18 cellular contexts compared by ENCODE assay signal in the genomic region with DNA sequence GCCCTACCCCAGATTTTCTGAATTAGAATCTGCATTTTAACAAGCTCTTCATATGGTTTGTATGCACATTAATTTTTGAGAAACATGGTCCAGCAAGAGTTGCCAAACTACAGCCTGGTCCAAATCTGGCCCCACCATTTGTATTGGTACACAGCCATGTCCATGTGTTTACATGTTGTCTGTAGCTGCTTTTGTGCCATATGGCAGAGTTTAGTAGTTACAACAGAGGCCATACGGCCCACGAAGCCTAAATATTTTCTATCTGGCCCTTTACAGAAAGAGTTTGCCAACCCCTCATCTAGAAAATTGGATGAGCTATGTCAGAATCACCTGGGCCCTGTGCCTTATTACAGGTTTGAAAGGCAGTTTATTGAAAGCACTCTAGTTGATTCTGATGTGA. TPM values are rescaled to one million over a fixed set of nuclear protein-coding genes. Genes with fewer than 3 reads are reported as not detected.
DNase-seq lines count a peak whose midpoint lies in the region; ATAC-seq, FAIRE-seq and TF ChIP-seq lines count a peak whose summit lies in the region.
"Had no signal": no experiment of that assay in that cellular context is flagged by ENCODE, and none has a peak within 500 bp of the region (broad histone marks: within the 10 kb centered on the region; RNA-seq: fewer than 3 reads in every experiment).

No MANE protein-coding gene starts in this region.

- in situ Hi-C loops in HepG2 (cut with HindIII; ENCODE audit: extremely low pct_ligation_motif_present, low pct_unique_long_range_greater_than_20kb) = no loop called here

- peak overlapping the region; percentile 2 for H3K27ac Mint-ChIP-seq in CD8-positive, alpha-beta T cell
- H3K27ac Mint-ChIP-seq in MCF 10A (ENCODE audit: low read depth, unreplicated experiment) = no peak overlapping the region
- H3K27ac Mint-ChIP-seq: B cell, HFFc6 had no signal

- H3K9me3 Mint-ChIP-seq in CD8-positive, alpha-beta T cell = no peaks in the 10 kb centered on the region
- no peaks in the 10 kb centered on the region for H3K9me3 Mint-ChIP-seq in MCF 10A (ENCODE audit: unreplicated experiment)
- H3K9me3 Mint-ChIP-seq: CD8-positive, alpha-beta memory T cell; HFFc6 had no signal

- WGBS in HepG2 (ENCODE audit: low lambda C conversion rate) = 95% methylated on average over 2 of the region's 2 CpGs

- no peak overlapping the region for H2AFZ ChIP-seq in HepG2 (ENCODE audit: low read length)

- no peak for DNase-seq in CD8-positive, alpha-beta T cell
- DNase-seq in DMS 273 treated with DMSO at 0.1 percent for 48 hours (lab: John Stamatoyannopoulos, UW) (peak; percentile 91), NCI-H446 treated with DMSO at 0.1 percent for 48 hours (lab: John Stamatoyannopoulos, UW) (peak; percentile 40), cerebellum (ENCODE audit: low spot score) (peak; percentile 45), HepG2 (ENCODE audit: low spot score) (no peak), NCI-H82 (lab: John Stamatoyannopoulos, UW) (no peak), MCF 10A (ENCODE audit: unreplicated experiment) (no peak)
- DNase-seq: CD8-positive, alpha-beta memory T cell; COR-L47; DMS153; DMS79; GF-D8; GOT3; H7; HFFc6 had no signal

- intact Hi-C loops in CD8-positive, alpha-beta T cell (cut with DNase I, micrococcal nuclease) = no loop called here
- intact Hi-C loops in HepG2 (cut with micrococcal nuclease; ENCODE audit: unreplicated experiment) (no loop called here), MCF 10A (cut with micrococcal nuclease) (no loop called here)

- no peak overlapping the region for H3K4me3 Mint-ChIP-seq in CD8-positive, alpha-beta T cell
- no peak overlapping the region for H3K4me3 Mint-ChIP-seq in MCF 10A (ENCODE audit: unreplicated experiment)
- H3K4me3 Mint-ChIP-seq: B cell; CD8-positive, alpha-beta memory T cell; HFFc6 had no signal

- no peak for FAIRE-seq in HepG2 (lab: Jason Lieb, UNC)

- peaks cover 11% of the 10 kb centered on the region for H3K36me3 ChIP-seq in CD8-positive, alpha-beta T cell (ENCODE audit: insufficient read depth, low read length)
- peaks cover 10 to 44% of the 10 kb centered on the region in 2 experiments; a peak in 4 of 5 replicates for H3K36me3 ChIP-seq in HepG2 (replicated peaks in 1 of 2; ENCODE audit: control insufficient read depth in 1 of 2, insufficient read depth in 2 of 2, low read length in 2 of 2)

- no peak for TF ChIP-seq RAD21 in HepG2 (CRISPR knock-in tag; IDR thresholded peaks at IDR 0.05)

- H3K4me1 ChIP-seq in CD8-positive, alpha-beta T cell (ENCODE audit: insufficient read depth, low read length) = no peaks in the 10 kb centered on the region
- H3K4me1 ChIP-seq in HepG2 (ENCODE audit: insufficient read depth, low read length) = peaks cover 15% of the 10 kb centered on the region

- H3K27ac ChIP-seq in CD8-positive, alpha-beta T cell (ENCODE audit: low read depth, low read length) = no peak overlapping the region
- H3K27ac ChIP-seq in HepG2 (ENCODE audit: extremely low read length, insufficient read depth, low read length) = no peak overlapping the region
- H3K27ac ChIP-seq: BLaER1 treated with 17β-estradiol and CSF1 and Interleukin-3, amounts not matched to agents 10 nM and 100 nM had no signal

- POLR2A ChIA-PET in CD8-positive, alpha-beta T cell (lab: Charles Lee) = interaction anchor here (0.9 kb wide), 2 partner anchors 9 to 30 kb away, joined by 3 to 5 read pairs; a partner anchor contains a TSS
- POLR2A ChIA-PET in HepG2 (lab: Yijun Ruan, JAX) = interaction anchor here (0.7 kb wide), 1 partner anchor 774 kb away, joined by 3 read pairs; no protein-coding TSS in a partner anchor
- POLR2A ChIA-PET in MCF 10A (lab: Yijun Ruan, JAX) = no interaction called here

- H3K27me3 ChIP-seq in CD8-positive, alpha-beta T cell (ENCODE audit: insufficient read depth, low read length) = no peaks in the 10 kb centered on the region
- H3K27me3 ChIP-seq in HepG2 (ENCODE audit: control insufficient read depth in 1 of 2, insufficient read depth in 2 of 2, low read length in 2 of 2) = no peaks in the 10 kb centered on the region
- H3K27me3 ChIP-seq: BLaER1 treated with 17β-estradiol and CSF1 and Interleukin-3, amounts not matched to agents 10 nM and 100 nM had no signal

- H3K79me2 ChIP-seq in HepG2 (ENCODE audit: insufficient read depth, low read length) = peaks cover 3% of the 10 kb centered on the region

- TF ChIP-seq CTCF in CD8-positive, alpha-beta T cell (IDR thresholded peaks at IDR 0.05) = no peak
- TF ChIP-seq CTCF in HepG2 (CRISPR knock-in tag; IDR thresholded peaks at IDR 0.05) = no peak
- no peak for TF ChIP-seq CTCF in MCF 10A (IDR thresholded peaks at IDR 0.05; ENCODE audit: unreplicated experiment)

- H3K4me2 ChIP-seq in HepG2 (ENCODE audit: low read depth, low read length) = no peak overlapping the region

- H3K27me3 Mint-ChIP-seq in CD8-positive, alpha-beta T cell (ENCODE audit: low read depth) = no peaks in the 10 kb centered on the region
- no peaks in the 10 kb centered on the region for H3K27me3 Mint-ChIP-seq in MCF 10A (ENCODE audit: insufficient read depth, unreplicated experiment)
- H3K27me3 Mint-ChIP-seq: B cell; CD8-positive, alpha-beta memory T cell had no signal

- CTCF ChIA-PET in CD8-positive, alpha-beta T cell (lab: Charles Lee) = interaction anchor here (1.6 kb wide), 1 partner anchor 88 kb away, joined by 6 read pairs; no protein-coding TSS in a partner anchor
- CTCF ChIA-PET in HepG2 (lab: Yijun Ruan, JAX; ENCODE audit: low intra/inter-chr PET ratio, low total read pairs) (no interaction called here), MCF 10A (lab: Yijun Ruan, JAX) (interaction anchor here (0.6 to 1.1 kb wide), 3 partner anchors 79 to 1013 kb away, joined by 3 to 5 read pairs (median 4); no protein-coding TSS in a partner anchor)

- H3K4me1 Mint-ChIP-seq in CD8-positive, alpha-beta T cell (ENCODE audit: low read depth) = peaks cover 29% of the 10 kb centered on the region
- peaks cover 11% of the 10 kb centered on the region for H3K4me1 Mint-ChIP-seq in MCF 10A (ENCODE audit: insufficient read depth, unreplicated experiment)

- no peak overlapping the region for H3K4me3 ChIP-seq in CD8-positive, alpha-beta T cell (ENCODE audit: low read depth, low read length)
- no peak overlapping the region for H3K4me3 ChIP-seq in HepG2 (replicated peaks in 1 of 3; ENCODE audit: insufficient read depth in 1 of 3, low read depth in 2 of 3, low read length in 3 of 3)
- H3K4me3 ChIP-seq: BLaER1 treated with 17β-estradiol and CSF1 and Interleukin-3, amounts not matched to agents 10 nM and 100 nM had no signal

- no peak for TF ChIP-seq EP300 in HepG2 (IDR thresholded peaks at IDR 0.05; ENCODE audit: low read depth in 2 of 2, low read length in 2 of 2)
- TF ChIP-seq EP300 in HepG2 (CRISPR knock-in tag; IDR thresholded peaks at IDR 0.05; ENCODE audit: borderline replicate concordance) = no peak

- BruUV-seq in HepG2 (replicated peaks; lab: Mats Ljungman, UMichigan) (no TSS peak), MCF 10A (replicated peaks; lab: Mats Ljungman, UMichigan) (no TSS peak)

- no peak for ATAC-seq in CD8-positive, alpha-beta T cell
- ATAC-seq in HepG2 = no peak
- ATAC-seq: HCT116 had no signal

- H3K9ac ChIP-seq in HepG2 (ENCODE audit: insufficient read depth, low read depth, low read length) = no peak overlapping the region
- H3K9ac ChIP-seq: BLaER1 treated with 17β-estradiol and CSF1 and Interleukin-3, amounts not matched to agents 10 nM and 100 nM had no signal

- no peak for TF ChIP-seq POLR2A in HepG2 (IDR thresholded peaks at IDR 0.05; ENCODE audit: insufficient read depth in 1 of 2, low read depth in 2 of 2, low read length in 2 of 2)

- no peaks in the 10 kb centered on the region for H4K20me1 ChIP-seq in HepG2 (ENCODE audit: insufficient read depth, low read length)

- peaks cover 33% of the 10 kb centered on the region for H3K36me3 Mint-ChIP-seq in CD8-positive, alpha-beta T cell
- peaks cover 33% of the 10 kb centered on the region for H3K36me3 Mint-ChIP-seq in MCF 10A (ENCODE audit: insufficient read depth, unreplicated experiment)

- no peaks in the 10 kb centered on the region for H3K9me3 ChIP-seq in CD8-positive, alpha-beta T cell (ENCODE audit: low read length)
- no peaks in the 10 kb centered on the region for H3K9me3 ChIP-seq in HepG2 (ENCODE audit: low read length)

TF ChIP-seq in HepG2, 621 proteins besides CTCF, POLR2A, EP300 and RAD21:
- TF ChIP-seq MIXL1 (CRISPR knock-in tag; IDR thresholded peaks at IDR 0.05) = no peak
- no peak for TF ChIP-seq ZNF660 (CRISPR knock-in tag; IDR thresholded peaks at IDR 0.05; ENCODE audit: borderline replicate concordance, low read depth)
- no peak for TF ChIP-seq YEATS4 (CRISPR knock-in tag; IDR thresholded peaks at IDR 0.05; ENCODE audit: borderline replicate concordance)
- TF ChIP-seq NFKBIZ (CRISPR knock-in tag; IDR thresholded peaks at IDR 0.05) = no peak

RNA-seq across cellular contexts. Expression of a gene that starts 30.2 kb away (rescaled TPM):
- total RNA-seq in CD8-positive, alpha-beta T cell = 100 to 1,000 TPM; 130 to 146 TPM
- total RNA-seq in cerebellum (96.7 TPM), HepG2 (2016; rRNA removed; fragmentation: Illumina TruSeq; extraction: Trizol) (69.1 and 114 TPM in 2 replicates), MCF 10A (2022) (126 and 129 TPM in 2 replicates)
- 5.3 and 8.7 TPM in 2 replicates for total RNA-seq in HepG2 (2016; cell fraction: cytosol; rRNA removed; fragmentation: Illumina TruSeq; extraction: Trizol; ENCODE audit: low read depth)
- 69.8 and 121 TPM in 2 replicates for total RNA-seq in HepG2 (2016; cell fraction: insoluble cytoplasmic fraction; rRNA removed; fragmentation: Illumina TruSeq; extraction: Trizol)
- 20.5 and 23.7 TPM in 2 replicates for total RNA-seq in HepG2 (2016; cell fraction: membrane; rRNA removed; fragmentation: Illumina TruSeq; extraction: Trizol)
- total RNA-seq in HepG2 (2016; cell fraction: nucleus; rRNA removed; fragmentation: Illumina TruSeq; extraction: Trizol) = 32.7 and 36.9 TPM in 2 replicates
- polyA plus RNA-seq in HepG2 (2011; rRNA removed) = 19.0 and 22.3 TPM in 2 replicates
- 6.2 and 13.3 TPM in 2 replicates for polyA plus RNA-seq in HepG2 (2011; cell fraction: cytosol; rRNA removed)
- polyA plus RNA-seq in HepG2 (2011; cell fraction: nucleus; rRNA removed) = 9.9 and 16.7 TPM in 2 replicates
- polyA plus RNA-seq in HepG2 (2012) = 39.1 and 52.9 TPM in 2 replicates
- 6.8 and 7.7 TPM in 2 replicates for polyA plus RNA-seq in HepG2 (2016; cell fraction: cytosol; fragmentation: Illumina TruSeq; extraction: Trizol; ENCODE audit: low read depth)
- 119 and 125 TPM in 2 replicates for polyA plus RNA-seq in HepG2 (2016; cell fraction: insoluble cytoplasmic fraction; fragmentation: Illumina TruSeq; extraction: Trizol; ENCODE audit: low read depth)
- 10.7 and 12.3 TPM in 2 replicates for polyA plus RNA-seq in HepG2 (2016; cell fraction: membrane; fragmentation: Illumina TruSeq; extraction: Trizol; ENCODE audit: low read depth)
- 38.9 and 44.7 TPM in 2 replicates for polyA plus RNA-seq in HepG2 (2016; cell fraction: nucleus; fragmentation: Illumina TruSeq; extraction: Trizol; ENCODE audit: insufficient read depth, low read depth)
- 3.9 and 4.0 TPM in 2 replicates for polyA minus RNA-seq in HepG2 (2011; rRNA and poly(A)+ RNA removed; ENCODE audit: low replicate concordance)
- polyA minus RNA-seq in HepG2 (2011; cell fraction: cytosol; rRNA and poly(A)+ RNA removed) = 16.6 and 25.1 TPM in 2 replicates
- polyA minus RNA-seq in HepG2 (2011; cell fraction: nucleus; rRNA and poly(A)+ RNA removed) = 42.5 and 45.6 TPM in 2 replicates

Comparison
In these comparisons a context has a peak if more than half of its experiments do, and no peak if none do; other contexts are left out.
1. DNase-seq: peak in DMS 273 treated with DMSO at 0.1 percent for 48 hours (single experiment), NCI-H446 treated with DMSO at 0.1 percent for 48 hours (single experiment) and cerebellum (single experiment); none in CD8-positive, alpha-beta T cell (0 of 7), HepG2 (single experiment), NCI-H82 (single experiment) and MCF 10A (single experiment).